1 cellular context compared by ENCODE assay signal in genomic region chr12:25272937-25273526, GRCh38.
TF ChIP-seq lines count a peak whose summit lies in the region.

No MANE protein-coding gene starts in this region.

TF ChIP-seq in GM12878, 131 proteins besides CTCF, POLR2A, EP300 and RAD21 (continued from another document):
- TF ChIP-seq ZNF687 (IDR thresholded peaks at IDR 0.05): no peak
- TF ChIP-seq NKRF (conservative IDR thresholded peaks at IDR 0.05): no peak
- no peak for TF ChIP-seq CEBPZ (IDR thresholded peaks at IDR 0.05; ENCODE audit: low read depth, low read length)
- TF ChIP-seq PAX5 (IDR thresholded peaks at IDR 0.05; ENCODE audit: borderline replicate concordance, low read depth, low read length): no peak
- TF ChIP-seq YBX1 (IDR thresholded peaks at IDR 0.05): no peak
